ENCODE assay signal across 9 cellular contexts in the genomic region with DNA sequence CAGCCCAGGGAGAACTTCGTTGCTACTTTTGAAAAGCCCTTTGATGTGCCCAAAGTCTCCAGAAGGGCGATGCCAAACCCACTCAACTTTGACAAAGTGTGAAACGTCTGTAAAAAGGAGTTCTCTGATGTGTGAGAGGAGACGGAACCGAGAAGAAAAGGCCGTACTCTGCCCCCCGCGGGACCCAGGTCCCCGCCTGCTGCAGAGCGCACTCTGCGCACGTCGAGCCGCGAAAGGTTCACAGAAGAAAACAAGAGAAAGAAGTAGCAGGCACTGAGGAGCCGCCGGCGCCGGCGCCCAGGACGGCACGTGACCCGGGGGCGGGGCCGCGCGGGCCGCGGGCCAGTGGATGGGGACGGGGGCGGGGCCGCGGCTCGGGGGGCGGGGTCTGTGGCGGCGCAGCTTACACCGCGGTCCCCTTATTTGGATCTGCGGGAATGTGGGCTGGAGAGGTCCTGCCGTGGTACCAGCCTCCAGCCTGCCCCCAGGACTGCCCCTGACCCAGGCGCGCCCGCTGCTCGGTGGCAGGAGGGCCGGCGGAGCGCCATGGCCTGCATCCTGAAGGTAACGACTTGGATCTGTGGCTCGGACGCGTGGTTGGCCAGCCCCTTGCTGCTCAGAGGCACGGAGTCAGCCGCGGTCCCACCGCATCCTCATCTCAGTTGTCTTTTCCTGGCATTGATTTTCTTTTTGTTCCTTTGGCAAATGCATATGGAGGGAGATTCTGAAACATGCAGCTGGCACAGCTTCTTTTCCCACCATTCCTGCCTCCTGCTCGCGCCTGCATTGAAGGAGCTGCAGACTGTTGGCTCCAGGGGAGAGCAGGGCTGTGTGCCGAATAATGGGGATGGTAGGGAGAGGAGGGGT. TPM values are rescaled to one million over a fixed set of nuclear protein-coding genes. Genes with fewer than 3 reads are reported as not detected.
DNase-seq lines count a peak whose midpoint lies in the region; ATAC-seq and TF ChIP-seq lines count a peak whose summit lies in the region.
"Had no signal": no experiment of that assay in that cellular context is flagged by ENCODE, and none has a peak within 500 bp of the region (broad histone marks: within the 10 kb centered on the region; RNA-seq: fewer than 3 reads in every experiment).

Gene ST6GALNAC3, plus strand, starts transcription at position 426 of the 867 bp plus-strand sequence.

- H3K27me3 ChIP-seq in CD4-positive, CD25-positive, alpha-beta regulatory T cell (ENCODE audit: control insufficient read depth, insufficient read depth, low read length) = peaks cover 2% of the 10 kb centered on the region
- H3K27me3 ChIP-seq in SJCRH30 (no peaks in the 10 kb centered on the region), suprapubic skin (peaks cover 3% of the 10 kb centered on the region)

- no peaks in the 10 kb centered on the region for H3K36me3 Mint-ChIP-seq in CD4-positive, CD25-positive, alpha-beta regulatory T cell
- H3K36me3 Mint-ChIP-seq in activated naive CD4-positive, alpha-beta T cell treated with anti-CD3 and anti-CD28 coated beads, Interleukin-2, amount 50 U/mL, for 24 hours = no peaks in the 10 kb centered on the region

- no peaks in the 10 kb centered on the region for H3K36me3 ChIP-seq in CD4-positive, CD25-positive, alpha-beta regulatory T cell (ENCODE audit: control insufficient read depth, insufficient read depth, low read length)
- H3K36me3 ChIP-seq in SJCRH30 (no peaks in the 10 kb centered on the region), suprapubic skin (no peaks in the 10 kb centered on the region)

- H3K27ac Mint-ChIP-seq in CD4-positive, CD25-positive, alpha-beta regulatory T cell = peak within 1 kb of the TSS; percentile 59 to 91 (median 91)
- H3K27ac Mint-ChIP-seq in activated naive CD4-positive, alpha-beta T cell treated with anti-CD3 and anti-CD28 coated beads, Interleukin-2, amount 50 U/mL, for 24 hours = peak within 1 kb of the TSS; percentile 36

- H3K4me3 ChIP-seq in CD4-positive, CD25-positive, alpha-beta regulatory T cell (ENCODE audit: low read depth, low read length) = peak within 1 kb of the TSS; percentile 62
- H3K4me3 ChIP-seq in SJCRH30 = peak within 1 kb of the TSS; percentile 81
- peak within 1 kb of the TSS; percentile 64 for H3K4me3 ChIP-seq in suprapubic skin

- no peak within 1 kb of the TSS for H3K27ac ChIP-seq in CD4-positive, CD25-positive, alpha-beta regulatory T cell (ENCODE audit: insufficient read depth, low read length, poor library complexity, severe bottlenecking)
- H3K27ac ChIP-seq in SJCRH30 (peak within 1 kb of the TSS; percentile 49), suprapubic skin (peak within 1 kb of the TSS; percentile 59)

- no peak for TF ChIP-seq CTCF in omental fat pad (IDR thresholded peaks at IDR 0.05)
- no peak for TF ChIP-seq CTCF in suprapubic skin (IDR thresholded peaks at IDR 0.05)

- DNase-seq in CD4-positive, CD25-positive, alpha-beta regulatory T cell = peak; percentile 57 to 80 (median 76)
- DNase-seq in SJCRH30 = peak; percentile 80 to 85
- DNase-seq in glomerular endothelial cell (ENCODE audit: extremely low read depth, low read depth, low spot score) = no peak
- DNase-seq in omental fat pad (ENCODE audit: low spot score) = peak; percentile 51
- peak; percentile 75 to 83 for DNase-seq in suprapubic skin (ENCODE audit: low spot score in 2 of 2)

- no peaks in the 10 kb centered on the region for H3K9me3 ChIP-seq in CD4-positive, CD25-positive, alpha-beta regulatory T cell (ENCODE audit: control insufficient read depth in 2 of 2, low read length in 2 of 2)
- H3K9me3 ChIP-seq in SJCRH30 (replicated peaks) = no peaks in the 10 kb centered on the region
- H3K9me3 ChIP-seq in suprapubic skin = no peaks in the 10 kb centered on the region

- no peak for TF ChIP-seq EP300 in suprapubic skin (IDR thresholded peaks at IDR 0.05)

- WGBS in suprapubic skin = under 1% methylated on average over 34 of the region's 59 CpGs

- no peak for TF ChIP-seq POLR2A in suprapubic skin (IDR thresholded peaks at IDR 0.05)

- H3K4me1 Mint-ChIP-seq in CD4-positive, CD25-positive, alpha-beta regulatory T cell = peaks cover 9 to 32% (median 16%) of the 10 kb centered on the region in 4 donors
- peaks cover 27% of the 10 kb centered on the region for H3K4me1 Mint-ChIP-seq in activated naive CD4-positive, alpha-beta T cell treated with anti-CD3 and anti-CD28 coated beads, Interleukin-2, amount 50 U/mL, for 24 hours

- peaks cover 17% of the 10 kb centered on the region for H3K27me3 Mint-ChIP-seq in CD4-positive, CD25-positive, alpha-beta regulatory T cell
- no peaks in the 10 kb centered on the region for H3K27me3 Mint-ChIP-seq in activated naive CD4-positive, alpha-beta T cell treated with anti-CD3 and anti-CD28 coated beads, Interleukin-2, amount 50 U/mL, for 24 hours

- peak within 1 kb of the TSS; percentile 64 to 93 (median 90) for H3K4me3 Mint-ChIP-seq in CD4-positive, CD25-positive, alpha-beta regulatory T cell
- H3K4me3 Mint-ChIP-seq in activated naive CD4-positive, alpha-beta T cell treated with anti-CD3 and anti-CD28 coated beads, Interleukin-2, amount 50 U/mL, for 24 hours = peak within 1 kb of the TSS; percentile 92

- H3K9me3 Mint-ChIP-seq in CD4-positive, CD25-positive, alpha-beta regulatory T cell = no peaks in the 10 kb centered on the region
- H3K9me3 Mint-ChIP-seq in activated naive CD4-positive, alpha-beta T cell treated with anti-CD3 and anti-CD28 coated beads, Interleukin-2, amount 50 U/mL, for 24 hours = no peaks in the 10 kb centered on the region

- peak; percentile 93 to 94 for ATAC-seq in CD4-positive, CD25-positive, alpha-beta regulatory T cell (ENCODE audit: low read depth in 2 of 2)
- peak; percentile 85 for ATAC-seq in GM19452 (IDR thresholded peaks at IDR 0.05; ENCODE audit: unreplicated experiment)
- ATAC-seq in HG03558 (IDR thresholded peaks at IDR 0.05; ENCODE audit: extremely low read depth, unreplicated experiment) = peak; percentile 76
- ATAC-seq in omental fat pad (ENCODE audit: low FRiP score) = peak; percentile 93

- peaks cover 6% of the 10 kb centered on the region for H3K4me1 ChIP-seq in CD4-positive, CD25-positive, alpha-beta regulatory T cell (ENCODE audit: control insufficient read depth, insufficient read depth, low read length, poor library complexity, severe bottlenecking)
- peaks cover 5% of the 10 kb centered on the region; the same call in 1 of the 2 replicates for H3K4me1 ChIP-seq in SJCRH30
- peaks cover 15% of the 10 kb centered on the region for H3K4me1 ChIP-seq in suprapubic skin

RNA-seq across cellular contexts. Expression of gene ST6GALNAC3, which starts in this region (rescaled TPM):
- 1.5 TPM for total RNA-seq in CD4-positive, CD25-positive, alpha-beta regulatory T cell
- polyA plus RNA-seq in CD4-positive, CD25-positive, alpha-beta regulatory T cell = 1 to 10 TPM in 1 of 4 donors, under 1 TPM in 3; 0.03 to 3.4 (median 0.63) TPM
- total RNA-seq in SJCRH30 (2014; rRNA removed; shearing (Covaris generic)) = 4.8 and 6.4 TPM in 2 replicates
- total RNA-seq in glomerular endothelial cell (12.4 and 16.6 TPM in 2 replicates), omental fat pad (10 to 100 TPM in 3 of 4 donors, 1 to 10 TPM in 1; 9.7 to 34.0 (median 14.1) TPM), suprapubic skin (1 to 10 TPM in 3 of 4 donors, under 1 TPM in 1; 0.79 to 5.3 (median 1.6) TPM)
- total RNA-seq: LHCN-M2 had no signal
